Comparison of ENCODE assay signal across 9 cellular contexts in the genomic region with DNA sequence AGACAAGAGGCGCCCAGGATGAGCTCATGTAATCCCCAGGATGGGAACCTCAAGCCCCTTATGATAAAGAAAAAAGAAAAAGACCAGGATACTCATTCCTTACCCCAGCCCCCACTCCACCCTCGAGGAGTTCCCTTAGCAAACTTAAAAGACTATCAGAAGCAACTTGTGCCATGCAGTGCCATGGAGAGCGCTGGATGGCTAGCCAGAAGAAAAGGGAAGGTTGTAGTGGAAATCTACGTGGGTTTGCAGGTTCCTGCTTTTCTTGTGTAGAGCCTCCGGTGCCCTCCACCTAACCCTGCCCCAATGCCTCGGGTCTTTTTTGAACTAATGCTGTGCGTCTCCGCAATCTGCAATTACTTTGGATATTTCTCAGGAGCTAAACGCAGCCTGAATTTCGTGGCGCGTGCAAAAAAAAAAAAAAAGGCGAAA. TPM values are rescaled to one million over a fixed set of nuclear protein-coding genes. Genes with fewer than 3 reads are reported as not detected.
A peak's percentile ranks its signal among the peaks of the same experiment; 100 is the strongest.
DNase-seq lines count a peak whose midpoint lies in the region; ATAC-seq and TF ChIP-seq lines count a peak whose summit lies in the region.
"Had no signal": no experiment of that assay in that cellular context is flagged by ENCODE, and none has a peak within 500 bp of the region (broad histone marks: within the 10 kb centered on the region; RNA-seq: fewer than 3 reads in every experiment).

No MANE protein-coding gene starts in this region.

- no peak overlapping the region for H3K27ac ChIP-seq in SK-N-MC
- H3K27ac ChIP-seq in hepatocyte: no peak overlapping the region
- no peak overlapping the region for H3K27ac ChIP-seq in upper lobe of right lung

- peaks cover 6% of the 10 kb centered on the region for H3K4me1 ChIP-seq in hepatocyte (ENCODE audit: insufficient read depth)
- no peaks in the 10 kb centered on the region for H3K4me1 ChIP-seq in skeletal muscle satellite cell (ENCODE audit: control insufficient read depth, insufficient read depth, low read length)
- H3K4me1 ChIP-seq in upper lobe of right lung: peaks cover 8% of the 10 kb centered on the region

- H3K4me3 ChIP-seq in SK-N-MC: peak overlapping the region; percentile 44
- H3K4me3 ChIP-seq in hepatocyte: peak overlapping the region; percentile 20
- H3K4me3 ChIP-seq in skeletal muscle satellite cell (ENCODE audit: low read length): peak overlapping the region; percentile 49
- no peak overlapping the region for H3K4me3 ChIP-seq in upper lobe of right lung

- intact Hi-C loops in upper lobe of right lung (cut with DNase I): no loop called here

- peak overlapping the region; percentile 85 for H3K4me2 ChIP-seq in hepatocyte
- peak overlapping the region; percentile 74 for H3K4me2 ChIP-seq in skeletal muscle satellite cell (ENCODE audit: low read length)

- H3K9me2 ChIP-seq in hepatocyte (replicated peaks; ENCODE audit: insufficient read depth): no peaks in the 10 kb centered on the region

- H3K36me3 ChIP-seq in SK-N-MC (ENCODE audit: insufficient read depth, low read length) (no peaks in the 10 kb centered on the region), hepatocyte (replicated peaks; ENCODE audit: insufficient read depth, low read depth) (no peaks in the 10 kb centered on the region), skeletal muscle satellite cell (ENCODE audit: insufficient read depth, low read length) (no peaks in the 10 kb centered on the region), upper lobe of right lung (no peaks in the 10 kb centered on the region)

- peak; percentile 52 for DNase-seq in NCI-H82 (lab: John Stamatoyannopoulos, UW)
- no peak for DNase-seq in NCI-H82 treated with DMSO at 0.1 percent for 48 hours (lab: John Stamatoyannopoulos, UW; ENCODE audit: unreplicated experiment)
- DNase-seq in SK-N-MC (ENCODE audit: low read depth, low spot score): no peak
- DNase-seq in hepatocyte (ENCODE audit: low spot score): no peak
- no peak for DNase-seq in upper lobe of right lung
- no peak for DNase-seq in activated effector memory CD4-positive, alpha-beta T cell treated with Interleukin-2 at 50 U/mL for 16 hours
- DNase-seq: NCI-H510A treated with DMSO at 0.1 percent for 48 hours had no signal

- WGBS in hepatocyte (ENCODE audit: low lambda C conversion rate, missing lambda C conversion rate): 1% methylated on average over 13 of the region's 13 CpGs

- no peaks in the 10 kb centered on the region for H4K20me1 ChIP-seq in hepatocyte (ENCODE audit: insufficient read depth, poor library complexity, severe bottlenecking)

- TF ChIP-seq CTCF in hepatocyte (IDR thresholded peaks at IDR 0.05; ENCODE audit: poor library complexity): no peak
- no peak for TF ChIP-seq CTCF in upper lobe of right lung (IDR thresholded peaks at IDR 0.05)

- H3K27me3 ChIP-seq in hepatocyte (peaks cover 54% of the 10 kb centered on the region), skeletal muscle satellite cell (ENCODE audit: control insufficient read depth, insufficient read depth, low read length) (peaks cover 89% of the 10 kb centered on the region), upper lobe of right lung (peaks cover 79% of the 10 kb centered on the region)

- H3K9me3 ChIP-seq in SK-N-MC (ENCODE audit: low read depth, low read length): no peaks in the 10 kb centered on the region
- no peaks in the 10 kb centered on the region for H3K9me3 ChIP-seq in hepatocyte (ENCODE audit: low read depth)
- no peaks in the 10 kb centered on the region for H3K9me3 ChIP-seq in skeletal muscle satellite cell (replicated peaks; ENCODE audit: low read length)
- H3K9me3 ChIP-seq in upper lobe of right lung: no peaks in the 10 kb centered on the region

- H3K9ac ChIP-seq in SK-N-MC (ENCODE audit: insufficient read length): no peak overlapping the region
- H3K9ac ChIP-seq in skeletal muscle satellite cell (ENCODE audit: low read depth, low read length): no peak overlapping the region

- H3K79me2 ChIP-seq in hepatocyte: no peaks in the 10 kb centered on the region

- peak overlapping the region; percentile 63 for H2AFZ ChIP-seq in hepatocyte

- ATAC-seq in HG02588 (IDR thresholded peaks at IDR 0.05; ENCODE audit: unreplicated experiment) (no peak), upper lobe of right lung (no peak)

RNA-seq across cellular contexts. Expression of gene BCL11A, which starts 16.2 kb away (rescaled TPM):
- total RNA-seq in hepatocyte: 11.6 and 14.4 TPM in 2 replicates
- polyA plus RNA-seq in hepatocyte: 18.4 and 22.6 TPM in 2 replicates
- total RNA-seq in skeletal muscle satellite cell (2012; rRNA removed): 0.25 and 0.44 TPM in 2 replicates
- 10.3 TPM for total RNA-seq in upper lobe of right lung
